Comparison of ENCODE assay signal across 13 cellular contexts in the genomic region with DNA sequence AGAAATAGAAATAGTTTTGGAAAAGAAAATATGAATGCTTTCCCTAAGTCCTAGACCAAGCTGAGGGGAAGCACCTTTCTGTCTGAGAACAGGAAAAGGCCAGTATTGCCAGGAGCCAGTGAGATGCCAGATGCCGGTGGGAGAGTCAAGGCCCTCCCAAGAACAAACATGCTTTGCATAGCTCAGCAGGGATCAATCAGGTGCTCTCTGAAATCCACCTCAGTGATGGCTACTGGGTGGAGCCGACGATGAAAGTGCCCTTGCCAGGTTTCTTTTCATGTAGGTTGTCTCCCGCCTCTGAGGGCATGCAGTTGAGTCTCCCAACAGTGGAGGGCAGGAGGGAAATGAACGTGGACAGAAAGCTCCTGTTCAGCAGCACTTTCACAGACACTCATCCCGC. TPM values are rescaled to one million over a fixed set of nuclear protein-coding genes. Genes with fewer than 3 reads are reported as not detected.
DNase-seq lines count a peak whose midpoint lies in the region; ATAC-seq and TF ChIP-seq lines count a peak whose summit lies in the region.
"Had no signal": no experiment of that assay in that cellular context is flagged by ENCODE, and none has a peak within 500 bp of the region (broad histone marks: within the 10 kb centered on the region; RNA-seq: fewer than 3 reads in every experiment).

No MANE protein-coding gene starts in this region.

- H3K27me3 ChIP-seq in breast epithelium (no peaks in the 10 kb centered on the region), mammary epithelial cell (ENCODE audit: insufficient read depth, low read length) (no peaks in the 10 kb centered on the region), aorta (ENCODE audit: control insufficient read depth in 1 of 2, insufficient read depth in 2 of 2, low read length in 1 of 2) (no peaks in the 10 kb centered on the region)
- H3K27me3 ChIP-seq: tibial artery had no signal

- H2AFZ ChIP-seq in mammary epithelial cell (ENCODE audit: low read depth, low read length) = no peak overlapping the region

- peaks cover 9% of the 10 kb centered on the region for H3K4me1 Mint-ChIP-seq in activated T-helper 17 cell treated with anti-CD3 and anti-CD28 coated beads, Interleukin-2, amount 50 U/mL, for 72 hours

- no TSS peak for BruUV-seq in mammary epithelial cell (replicated peaks; lab: Mats Ljungman, UMichigan)

- no peak for ATAC-seq in activated T-helper 17 cell treated with anti-CD3 and anti-CD28 coated beads, Interleukin-2, amount 50 U/mL, for 72 hours (replicated peaks)
- peak; percentile 74 for ATAC-seq in left colon
- ATAC-seq in aorta (ENCODE audit: low FRiP score) = no peak
- ATAC-seq: right cardiac atrium had no signal

- no peak overlapping the region for H3K9ac ChIP-seq in mammary epithelial cell (ENCODE audit: insufficient read depth, low read length)

- H3K9me3 Mint-ChIP-seq in activated T-helper 17 cell treated with anti-CD3 and anti-CD28 coated beads, Interleukin-2, amount 50 U/mL, for 72 hours = no peaks in the 10 kb centered on the region

- TF ChIP-seq CTCF in breast epithelium (IDR thresholded peaks at IDR 0.05) = no peak
- TF ChIP-seq CTCF in mammary epithelial cell (conservative IDR thresholded peaks at IDR 0.05 in 1 of 2, IDR thresholded peaks at IDR 0.05 in 1 of 2; ENCODE audit: extremely low read depth in 1 of 2, insufficient read depth in 1 of 2, low read depth in 1 of 2, low read length in 2 of 2) = no peak

- H3K4me2 ChIP-seq in mammary epithelial cell (ENCODE audit: insufficient read depth, low read depth, low read length) = no peak overlapping the region

- H3K27me3 Mint-ChIP-seq in activated T-helper 17 cell treated with anti-CD3 and anti-CD28 coated beads, Interleukin-2, amount 50 U/mL, for 72 hours = no peaks in the 10 kb centered on the region

- peak overlapping the region; percentile 80 for H3K27ac Mint-ChIP-seq in activated T-helper 17 cell treated with anti-CD3 and anti-CD28 coated beads, Interleukin-2, amount 50 U/mL, for 72 hours

- H3K79me2 ChIP-seq in mammary epithelial cell (ENCODE audit: insufficient read depth, low read length) = no peaks in the 10 kb centered on the region

- 64% methylated on average over 5 of the region's 6 CpGs for WGBS in mammary epithelial cell (ENCODE audit: low coverage, missing lambda C conversion rate)
- WGBS in aorta, 2 donors = 84 to 87% methylated on average over 6 of the region's 6 CpGs

- DNase-seq in breast epithelium (ENCODE audit: low spot score in 2 of 2) (no peak), mammary epithelial cell (no peak), left colon (peak; percentile 42 to 70), aorta (no peak), mesenteric fat pad (ENCODE audit: low spot score) (no peak)
- DNase-seq in stimulated activated CD8-positive, alpha-beta memory T cell treated with anti-CD3 and anti-CD28 coated beads, Interleukin-4, amount 100 ng/mL, for 48 hours = no peak
- no peak for DNase-seq in activated CD8-positive, alpha-beta memory T cell treated with anti-CD3 and anti-CD28 coated beads, Interleukin-2, amount 50 U/mL, for 4 hours
- DNase-seq: C1 segment of cervical spinal cord; effector CD4-positive, alpha-beta T cell; right cardiac atrium; SHP77; tibial artery had no signal

- H3K9me3 ChIP-seq in breast epithelium = no peaks in the 10 kb centered on the region
- H3K9me3 ChIP-seq in mammary epithelial cell (replicated peaks; ENCODE audit: insufficient read depth, low read length) = no peaks in the 10 kb centered on the region
- no peaks in the 10 kb centered on the region for H3K9me3 ChIP-seq in aorta (ENCODE audit: control insufficient read depth, low read length)
- H3K9me3 ChIP-seq: tibial artery had no signal

- in situ Hi-C loops in mammary epithelial cell (cut with MboI; ENCODE audit: low sequenced_read_pairs in 2 of 2) = no loop called here

- peaks cover 0 to 4% of the 10 kb centered on the region in 2 donors for H3K4me1 ChIP-seq in breast epithelium
- no peaks in the 10 kb centered on the region for H3K4me1 ChIP-seq in mammary epithelial cell (ENCODE audit: insufficient read depth, low read length)
- no peaks in the 10 kb centered on the region for H3K4me1 ChIP-seq in aorta (ENCODE audit: control insufficient read depth in 1 of 2, insufficient read depth in 2 of 2, low read length in 2 of 2)

- CTCF ChIA-PET in mammary epithelial cell (lab: Charles Lee; ENCODE audit: low non-redundant PET) = interaction anchor here (0.7 kb wide), 1 partner anchor 64 kb away, joined by 4 read pairs; no protein-coding TSS in a partner anchor

- H3K4me3 Mint-ChIP-seq in activated T-helper 17 cell treated with anti-CD3 and anti-CD28 coated beads, Interleukin-2, amount 50 U/mL, for 72 hours = no peak overlapping the region

- H3K27ac ChIP-seq in breast epithelium (peak overlapping the region; percentile 25 to 36), mammary epithelial cell (ENCODE audit: insufficient read depth, low read depth, low read length) (no peak overlapping the region), aorta (ENCODE audit: low read depth in 1 of 2, low read length in 2 of 2) (no peak overlapping the region)
- H3K27ac ChIP-seq: tibial artery had no signal

- H3K36me3 ChIP-seq in breast epithelium = no peaks in the 10 kb centered on the region
- H3K36me3 ChIP-seq in mammary epithelial cell (ENCODE audit: insufficient read depth, low read length) = no peaks in the 10 kb centered on the region
- no peaks in the 10 kb centered on the region for H3K36me3 ChIP-seq in aorta (ENCODE audit: control insufficient read depth in 1 of 2, insufficient read depth in 2 of 2, low read length in 1 of 2)

- no peak for TF ChIP-seq POLR2A in breast epithelium (IDR thresholded peaks at IDR 0.05)

- peaks cover 96% of the 10 kb centered on the region for H3K36me3 Mint-ChIP-seq in activated T-helper 17 cell treated with anti-CD3 and anti-CD28 coated beads, Interleukin-2, amount 50 U/mL, for 72 hours (ENCODE audit: low read depth)

- intact Hi-C loops in breast epithelium (cut with DNase I; ENCODE audit: low total_unique reads) = no loop called here
- intact Hi-C loops in mammary epithelial cell (cut with micrococcal nuclease) = no loop called here
- intact Hi-C loops in left colon (cut with DNase I, micrococcal nuclease) = no loop called here
- intact Hi-C loops in aorta (cut with DNase I) = no loop called here

- dilution Hi-C loops in mammary epithelial cell (cut with HindIII; ENCODE audit: low sequenced_read_pairs) = loop anchor here (5.0 kb wide), 1 partner anchor 96 kb away; no protein-coding TSS in a partner anchor

- H4K20me1 ChIP-seq in mammary epithelial cell (ENCODE audit: insufficient read depth, low read length) = no peaks in the 10 kb centered on the region

- H3K4me3 ChIP-seq in breast epithelium (no peak overlapping the region), mammary epithelial cell (replicated peaks in 1 of 3; ENCODE audit: insufficient read depth in 1 of 3, low read depth in 2 of 3, low read length in 3 of 3) (no peak overlapping the region), aorta (ENCODE audit: low read length in 2 of 2) (no peak overlapping the region)
- H3K4me3 ChIP-seq: tibial artery had no signal

RNA-seq across cellular contexts. Expression of gene DEGS2, which starts 28.3 kb away (rescaled TPM):
- total RNA-seq in breast epithelium (10 to 100 TPM in 2 of 3 donors, 1 to 10 TPM in 1; 1.1 to 12.0 (median 10.2) TPM), mammary epithelial cell (under 1 TPM; 0.17 to 0.87 TPM), left colon (10 to 100 TPM; 25.0 to 36.9 TPM), aorta (under 1 TPM; 0.81 to 0.99 TPM), mesenteric fat pad (0.45 TPM)
- polyA plus RNA-seq in mammary epithelial cell (0.36 TPM), aorta (1 to 10 TPM in 1 of 2 donors, under 1 TPM in 1; 0.10 to 3.0 TPM)
- not detected for polyA minus RNA-seq in mammary epithelial cell
- 1 to 10 TPM in 1 of 2 donors, under 1 TPM in 1; 0.30 to 8.3 TPM for total RNA-seq in activated T-helper 17 cell treated with anti-CD3 and anti-CD28 coated beads, Interleukin-2, amount 50 U/mL, for 72 hours

Comparison
In these comparisons a context has a peak if more than half of its experiments do, and no peak if none do; other contexts are left out.
1. H3K27ac ChIP-seq: peak in breast epithelium (2 of 2); none in mammary epithelial cell (single experiment) and aorta (0 of 2).
2. DNase-seq: peak in left colon (2 of 2); none in breast epithelium (0 of 2), mammary epithelial cell (single experiment), stimulated activated CD8-positive, alpha-beta memory T cell treated with anti-CD3 and anti-CD28 coated beads, Interleukin-4, amount 100 ng/mL, for 48 hours (single experiment), aorta (0 of 2), mesenteric fat pad (single experiment) and activated CD8-positive, alpha-beta memory T cell treated with anti-CD3 and anti-CD28 coated beads, Interleukin-2, amount 50 U/mL, for 4 hours (single experiment).